Comparison of ENCODE assay signal across 32 cellular contexts in the genomic region with DNA sequence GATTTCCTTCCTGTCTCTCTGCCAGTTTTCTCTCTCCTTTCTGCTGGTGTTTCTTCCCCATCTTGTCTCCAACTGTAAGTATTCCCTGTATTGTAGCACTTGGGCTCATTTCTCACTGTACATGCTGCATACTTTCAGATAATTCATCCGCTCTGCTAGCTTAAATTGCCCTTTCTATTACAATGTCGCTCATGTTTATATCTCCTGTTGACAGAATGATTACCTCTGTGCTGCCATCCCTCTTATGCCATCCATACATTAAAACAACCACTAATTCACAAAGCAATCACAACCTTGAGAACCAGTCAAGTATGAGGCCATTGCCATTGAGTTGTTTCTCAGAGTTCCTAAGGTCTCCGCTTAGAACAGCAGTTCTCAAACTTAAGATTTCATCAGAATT.
"Had no signal": no experiment of that assay in that cellular context is flagged by ENCODE, and none has a peak within 500 bp of the region (broad histone marks: within the 10 kb centered on the region; RNA-seq: fewer than 3 reads in every experiment).

No MANE protein-coding gene starts in this region.

- H3K27me3 ChIP-seq: adrenal gland, ascending aorta, body of pancreas, brain microvascular endothelial cell, cardiac muscle cell had no signal

- FAIRE-seq: astrocyte, bronchial epithelial cell had no signal

- H3K4me3 ChIP-seq: adrenal gland, ascending aorta, body of pancreas, cardiac muscle cell had no signal

- H3K9me3 ChIP-seq: adrenal gland, ascending aorta, body of pancreas had no signal

- H3K36me3 ChIP-seq: adrenal gland, ascending aorta, brain microvascular endothelial cell, cardiac muscle cell had no signal

- H3K27ac ChIP-seq: adrenal gland, ascending aorta, body of pancreas, brain microvascular endothelial cell, cardiac muscle cell had no signal

- H3K4me1 ChIP-seq: adrenal gland, ascending aorta, body of pancreas had no signal

- DNase-seq: activated effector memory CD4-positive, alpha-beta T cell treated with anti-CD3 and anti-CD28 coated beads, Interleukin-2, amount 50 U/mL, for 16 hours; activated effector memory CD4-positive, alpha-beta T cell treated with Interleukin-2 at 50 U/mL for 16 hours; activated gamma-delta T cell; activated gamma-delta T cell treated with Interleukin-2 at 50 U/mL for 16 hours; activated naive CD4-positive, alpha-beta T cell; activated naive CD4-positive, alpha-beta T cell treated with anti-CD3 and anti-CD28 coated beads for 36 hours; activated naive CD4-positive, alpha-beta T cell treated with anti-CD3 and anti-CD28 coated beads, Interleukin-2, amount 10 ng/mL, durations not matched to agents 7 days and 5 days; activated naive CD4-positive, alpha-beta T cell treated with anti-CD3 and anti-CD28 coated beads, Interleukin-2, amount 50 U/mL, for 16 hours; activated naive CD4-positive, alpha-beta T cell treated with Interleukin-2 at 50 U/mL for 16 hours; activated naive CD8-positive, alpha-beta T cell treated with anti-CD3 and anti-CD28 coated beads for 36 hours; activated naive CD8-positive, alpha-beta T cell treated with anti-CD3 and anti-CD28 coated beads, Interleukin-2, amount 10 ng/mL, durations not matched to agents 7 days and 5 days; activated naive CD8-positive, alpha-beta T cell treated with anti-CD3 and anti-CD28 coated beads, Interleukin-2, amount 50 U/mL, for 24 hours; activated T-cell treated with anti-CD3 and anti-CD28 coated beads for 4 hours; activated T-cell treated with anti-CD3 and anti-CD28 coated beads, Interleukin-2, amount 50 U/mL, for 1 hour; activated T-cell treated with anti-CD3 and anti-CD28 coated beads, Interleukin-2, amount 50 U/mL, for 24 hours; activated T-cell treated with anti-CD3 and anti-CD28 coated beads, Interleukin-2, amount 50 U/mL, for 4 hours; activated T-cell treated with anti-CD3 and anti-CD28 coated beads, Interleukin-2, amount 50 U/mL, for 48 hours; activated T-cell treated with anti-CD3 and anti-CD28 coated beads, Interleukin-2, amount 50 U/mL, for 72 hours; adrenal gland; amniotic stem cell; amygdala; anterior cingulate cortex; aorta; body of pancreas; brain microvascular endothelial cell; caudate nucleus; central memory CD4-positive, alpha-beta T cell; cerebellar nuclear complex had no signal
